23 cellular contexts compared by ENCODE assay signal in the genomic region with DNA sequence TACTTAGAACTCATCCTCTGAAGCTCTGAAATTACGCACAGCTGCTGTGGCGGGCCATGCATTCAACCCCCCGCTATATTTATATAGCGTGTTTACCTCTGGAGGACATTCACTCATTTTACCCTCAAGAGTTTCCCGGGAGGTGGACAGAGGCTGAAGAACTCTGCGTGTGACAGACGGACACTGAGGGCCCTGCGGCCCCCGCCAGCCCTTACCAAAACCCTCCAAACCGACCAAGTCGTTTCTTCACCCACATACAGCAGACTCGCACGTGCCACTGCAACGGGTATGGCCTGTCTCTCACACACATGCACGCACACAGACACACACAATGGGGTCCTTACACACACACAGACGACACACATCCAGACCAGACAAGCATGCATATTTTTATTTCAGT.
DNase-seq lines count a peak whose midpoint lies in the region; ATAC-seq, FAIRE-seq and TF ChIP-seq lines count a peak whose summit lies in the region.
"Had no signal": no experiment of that assay in that cellular context is flagged by ENCODE, and none has a peak within 500 bp of the region (broad histone marks: within the 10 kb centered on the region; RNA-seq: fewer than 3 reads in every experiment).

No MANE protein-coding gene starts in this region.

- H3K9me1 ChIP-seq in IMR-90 (ENCODE audit: insufficient read depth, low read length), result peaks cover 41% of the 10 kb centered on the region

- no peak for DNase-seq in IMR-90
- no peak for DNase-seq in H1 (ENCODE audit: low read depth in 1 of 2, low spot score in 2 of 2)
- DNase-seq in mesenchymal stem cell, result peak; percentile 71
- no peak for DNase-seq in sigmoid colon
- DNase-seq in D721Med (ENCODE audit: insufficient read length, low spot score), result no peak
- DNase-seq in activated naive CD8-positive, alpha-beta T cell treated with anti-CD3 and anti-CD28 coated beads, Interleukin-2, amount 50 U/mL, for 24 hours, result no peak
- no peak for DNase-seq in CD8-positive, alpha-beta memory T cell
- DNase-seq: AML-193; Calu3; CD4-positive, alpha-beta T cell; DMS 273 treated with DMSO at 0.1 percent for 48 hours; DMS53; DND-41; EL; GM23248 had no signal

- TF ChIP-seq CTCF in IMR-90 (conservative IDR thresholded peaks at IDR 0.05; ENCODE audit: low read depth, low read length) (no peak), H1 (IDR thresholded peaks at IDR 0.05; ENCODE audit: control extremely low read depth in 1 of 3, insufficient read depth in 1 of 3, low read depth in 1 of 3, low read length in 3 of 3) (no peak), sigmoid colon (IDR thresholded peaks at IDR 0.05) (no peak), D721Med (IDR thresholded peaks at IDR 0.05; ENCODE audit: insufficient read depth, missing control alignments) (no peak)

- H3K4me2 ChIP-seq in IMR-90 (ENCODE audit: low read depth, low read length), result peak overlapping the region; percentile 3; the same call in 1 of the 2 replicates
- H3K4me2 ChIP-seq in H1 (ENCODE audit: insufficient read depth in 1 of 2, low read depth in 2 of 2, low read length in 2 of 2), result no peak overlapping the region
- no peak overlapping the region for H3K4me2 ChIP-seq in mesenchymal stem cell (ENCODE audit: low read length, poor library complexity, severe bottlenecking)
- H3K4me2 ChIP-seq: A549 had no signal

- H3K9me3 Mint-ChIP-seq in activated naive CD8-positive, alpha-beta T cell treated with anti-CD3 and anti-CD28 coated beads, Interleukin-2, amount 50 U/mL, for 24 hours, result no peaks in the 10 kb centered on the region
- H3K9me3 Mint-ChIP-seq in CD8-positive, alpha-beta memory T cell, result peaks cover 0 to 4% (median 0%) of the 10 kb centered on the region in 5 donors
- H3K9me3 Mint-ChIP-seq: CD4-positive, alpha-beta T cell had no signal

- WGBS in IMR-90 (ENCODE audit: extremely low coverage in 2 of 2, insufficient read length in 1 of 2), 2 experiments, result 66% methylated on average over 11 of the region's 16 CpGs; no CpG with 5 or more reads in 1 of the 2 experiments
- 84% methylated on average over 16 of the region's 16 CpGs; no CpG with 5 or more reads in 1 of the 2 experiments for WGBS in H1 (ENCODE audit: extremely low coverage in 1 of 2, insufficient coverage in 1 of 2, insufficient read length in 1 of 2, insufficient replicate concordance in 2 of 2, low coverage in 1 of 2, low lambda C conversion rate in 2 of 2, missing lambda C conversion rate in 1 of 2), 2 experiments
- 46% methylated on average over 16 of the region's 16 CpGs for WGBS in mesenchymal stem cell
- WGBS in sigmoid colon, 2 donors, result 59 to 67% methylated on average over 16 of the region's 16 CpGs

- no peaks in the 10 kb centered on the region for H3K36me3 Mint-ChIP-seq in activated naive CD8-positive, alpha-beta T cell treated with anti-CD3 and anti-CD28 coated beads, Interleukin-2, amount 50 U/mL, for 24 hours (ENCODE audit: low read depth)
- no peaks in the 10 kb centered on the region for H3K36me3 Mint-ChIP-seq in CD8-positive, alpha-beta memory T cell

- H4K91ac ChIP-seq in IMR-90 (ENCODE audit: insufficient read depth, low read depth, low read length) (peak overlapping the region; percentile 100), H1 (replicated peaks; ENCODE audit: insufficient read length, low read length) (no peak overlapping the region), mesenchymal stem cell (ENCODE audit: low read length) (peak overlapping the region; percentile 84)

- H2AK5ac ChIP-seq in IMR-90 (ENCODE audit: low read depth, low read length), result peak overlapping the region; percentile 96
- no peak overlapping the region for H2AK5ac ChIP-seq in H1 (ENCODE audit: low read depth, low read length)
- H2AK5ac ChIP-seq in mesenchymal stem cell (ENCODE audit: low read length, severe bottlenecking), result no peak overlapping the region

- POLR2A ChIA-PET in IMR-90 (lab: Charles Lee; ENCODE audit: unreplicated experiment) (no interaction called here), H1 (lab: Charles Lee; ENCODE audit: partially characterized antibody) (no interaction called here)
- POLR2A ChIA-PET in CD8-positive, alpha-beta memory T cell (lab: Charles Lee), result no interaction called here

- H3K23me2 ChIP-seq in H1 (ENCODE audit: low read depth, low read length), result no peaks in the 10 kb centered on the region; the same call in 1 of the 2 replicates

- peak overlapping the region; percentile 77 for H3K56ac ChIP-seq in IMR-90 (ENCODE audit: extremely low read depth, insufficient read depth, low read length)
- H3K56ac ChIP-seq in H1 (replicated peaks; ENCODE audit: insufficient read length, low read depth, low read length), result no peak overlapping the region

- H4K5ac ChIP-seq in IMR-90 (ENCODE audit: low read depth, low read length) (peak overlapping the region; percentile 79), H1 (ENCODE audit: insufficient read length, low read depth, low read length) (no peak overlapping the region)

- H3K9me3 ChIP-seq in IMR-90 (ENCODE audit: control insufficient read depth, insufficient read depth, low read length) (no peaks in the 10 kb centered on the region), H1 (ENCODE audit: insufficient read depth in 2 of 2, low read depth in 1 of 2, low read length in 1 of 2) (no peaks in the 10 kb centered on the region), mesenchymal stem cell (ENCODE audit: control insufficient read depth, low read length) (no peaks in the 10 kb centered on the region), sigmoid colon (no peaks in the 10 kb centered on the region)
- H3K9me3 ChIP-seq in CD8-positive, alpha-beta memory T cell (ENCODE audit: low read length), result no peaks in the 10 kb centered on the region
- H3K9me3 ChIP-seq: A549 had no signal

- H3K4me3 ChIP-seq in IMR-90 (ENCODE audit: insufficient read depth, low read depth, low read length) (no peak overlapping the region), H1 (ENCODE audit: extremely low read depth in 1 of 4, insufficient read depth in 2 of 4, low read depth in 3 of 4, low read length in 4 of 4) (no peak overlapping the region), mesenchymal stem cell (ENCODE audit: insufficient read depth in 1 of 2, low read depth in 1 of 2, low read length in 2 of 2) (no peak overlapping the region), sigmoid colon (no peak overlapping the region)
- no peak overlapping the region for H3K4me3 ChIP-seq in CD8-positive, alpha-beta memory T cell (ENCODE audit: low read length)
- H3K4me3 ChIP-seq: A549, GM23248 had no signal

- H3K27me3 ChIP-seq in IMR-90 (ENCODE audit: control insufficient read depth, insufficient read depth, low read length) (no peaks in the 10 kb centered on the region), H1 (replicated peaks in 1 of 4; ENCODE audit: control insufficient read depth in 3 of 4, extremely low read depth in 1 of 4, insufficient read depth in 3 of 4, low read length in 3 of 4) (peaks cover 12 to 34% (median 31%) of the 10 kb centered on the region in 4 experiments), mesenchymal stem cell (ENCODE audit: control insufficient read depth in 1 of 2, insufficient read depth in 1 of 2, low read length in 2 of 2) (peaks cover 66 to 100% of the 10 kb centered on the region in 2 experiments), sigmoid colon (no peaks in the 10 kb centered on the region)
- peaks cover 9% of the 10 kb centered on the region for H3K27me3 ChIP-seq in CD8-positive, alpha-beta memory T cell (ENCODE audit: insufficient read depth, low read length, poor library complexity, severe bottlenecking)

- H2BK5ac ChIP-seq in IMR-90 (ENCODE audit: low read depth, low read length, poor library complexity, severe bottlenecking), result peak overlapping the region; percentile 91
- H2BK5ac ChIP-seq in H1 (ENCODE audit: low read depth, low read length), result no peak overlapping the region
- no peak overlapping the region for H2BK5ac ChIP-seq in mesenchymal stem cell (ENCODE audit: low read depth, low read length, poor library complexity, severe bottlenecking)

- TF ChIP-seq POLR2A in IMR-90 (IDR thresholded peaks at IDR 0.05; ENCODE audit: low read depth, low read length) (no peak), H1 (IDR thresholded peaks at IDR 0.05; ENCODE audit: control extremely low read depth in 1 of 2, low read depth in 2 of 2, low read length in 2 of 2) (no peak), sigmoid colon (IDR thresholded peaks at IDR 0.05) (no peak)

- H3K27ac ChIP-seq in IMR-90 (ENCODE audit: insufficient read depth, low read length) (peak overlapping the region; percentile 56), H1 (ENCODE audit: low read depth, low read length) (no peak overlapping the region), mesenchymal stem cell (ENCODE audit: low read length, poor library complexity, severe bottlenecking) (no peak overlapping the region), sigmoid colon (peak overlapping the region in 3 of 4 donors; percentile 57 to 66 (median 65))
- H3K27ac ChIP-seq in CD8-positive, alpha-beta memory T cell (ENCODE audit: low read depth, low read length), result no peak overlapping the region
- H3K27ac ChIP-seq: 22Rv1, A549, C4-2B, GM23248 had no signal

- CTCF ChIA-PET in IMR-90 (lab: Yijun Ruan, JAX), result interaction anchor here (1.1 kb wide), 1 partner anchor 42 kb away, joined by 5 read pairs; no protein-coding TSS in a partner anchor
- CTCF ChIA-PET in H1 (lab: Charles Lee; ENCODE audit: partially characterized antibody), result no interaction called here
- CTCF ChIA-PET in CD8-positive, alpha-beta memory T cell (lab: Charles Lee), result no interaction called here

- TF ChIP-seq RAD21 in IMR-90 (IDR thresholded peaks at IDR 0.05; ENCODE audit: low read length), result no peak
- TF ChIP-seq RAD21 in H1 (IDR thresholded peaks at IDR 0.05 in 1 of 2, conservative IDR thresholded peaks at IDR 0.05 in 1 of 2; ENCODE audit: low read depth in 2 of 2, low read length in 2 of 2), result no peak

- peak overlapping the region; percentile 89 for H2AK9ac ChIP-seq in IMR-90 (replicated peaks; ENCODE audit: low read depth, low read length, poor library complexity)

- intact Hi-C loops in IMR-90 (cut with micrococcal nuclease) (loop anchor here (2.0 kb wide), 1 partner anchor 35 kb away; no protein-coding TSS in a partner anchor), sigmoid colon (cut with DNase I) (no loop called here)

- H2BK120ac ChIP-seq in IMR-90 (ENCODE audit: low read depth, low read length) (peak overlapping the region; percentile 100), H1 (replicated peaks; ENCODE audit: low read depth, low read length) (no peak overlapping the region), mesenchymal stem cell (ENCODE audit: low read depth, low read length) (peak overlapping the region; percentile 89)

- ATAC-seq in IMR-90 (ENCODE audit: low read depth), result no peak
- no peak for ATAC-seq in activated naive CD8-positive, alpha-beta T cell treated with anti-CD3 and anti-CD28 coated beads, Interleukin-2, amount 50 U/mL, for 24 hours
- no peak for ATAC-seq in GM18858 (IDR thresholded peaks at IDR 0.05; ENCODE audit: unreplicated experiment)
- ATAC-seq: A549, HepG2 had no signal

- no peaks in the 10 kb centered on the region for H3K4me1 Mint-ChIP-seq in activated naive CD8-positive, alpha-beta T cell treated with anti-CD3 and anti-CD28 coated beads, Interleukin-2, amount 50 U/mL, for 24 hours
- no peaks in the 10 kb centered on the region for H3K4me1 Mint-ChIP-seq in CD8-positive, alpha-beta memory T cell

- peak overlapping the region; percentile 98 for H2BK15ac ChIP-seq in IMR-90 (ENCODE audit: low read depth, low read length)
- no peak overlapping the region for H2BK15ac ChIP-seq in H1 (ENCODE audit: low read length)
- peak overlapping the region; percentile 94 for H2BK15ac ChIP-seq in mesenchymal stem cell (ENCODE audit: low read depth, poor library complexity, severe bottlenecking)

- H3K79me1 ChIP-seq in IMR-90 (ENCODE audit: low read depth in 1 of 2, low read length in 2 of 2) (peaks cover 8 to 57% of the 10 kb centered on the region in 2 experiments; a peak in 3 of 4 replicates), H1 (ENCODE audit: low read depth, low read length) (no peaks in the 10 kb centered on the region), mesenchymal stem cell (replicated peaks; ENCODE audit: low read length, poor library complexity, severe bottlenecking) (no peaks in the 10 kb centered on the region)

- H3K18ac ChIP-seq in IMR-90 (ENCODE audit: low read depth, low read length) (peak overlapping the region; percentile 78), H1 (ENCODE audit: extremely low read depth, low read length) (no peak overlapping the region), mesenchymal stem cell (ENCODE audit: low read depth in 1 of 2, low read length in 2 of 2) (peak overlapping the region; percentile 84 to 100)

- FAIRE-seq in H1 (lab: Jason Lieb, UNC), result no peak
- FAIRE-seq in D721Med (lab: Jason Lieb, UNC), result no peak
- FAIRE-seq: A549, G401.6, GM12891, H54, HepG2 had no signal

- no peaks in the 10 kb centered on the region for H3K79me2 ChIP-seq in H1 (ENCODE audit: control insufficient read depth in 1 of 2, insufficient read depth in 2 of 2, low read length in 2 of 2)

- H2BK20ac ChIP-seq in IMR-90 (ENCODE audit: low read depth, low read length), result peak overlapping the region; percentile 99
- peak overlapping the region; percentile 90; the same call in 1 of the 2 replicates for H2BK20ac ChIP-seq in H1 (ENCODE audit: low read length)

- peak overlapping the region; percentile 71; the same call in 1 of the 2 replicates for H2BK12ac ChIP-seq in H1 (ENCODE audit: low read depth, low read length)
- H2BK12ac ChIP-seq in mesenchymal stem cell (ENCODE audit: low read length in 2 of 2), result peak overlapping the region; percentile 22 to 100

- H3K4me1 ChIP-seq in IMR-90 (ENCODE audit: control insufficient read depth, insufficient read depth, low read length), result peaks cover 46% of the 10 kb centered on the region
- H3K4me1 ChIP-seq in H1 (replicated peaks in 1 of 4; ENCODE audit: control insufficient read depth in 3 of 4, insufficient read depth in 4 of 4, low read length in 3 of 4), result peaks cover 0 to 10% (median 5%) of the 10 kb centered on the region in 4 experiments; a peak in 6 of 7 replicates
- no peaks in the 10 kb centered on the region for H3K4me1 ChIP-seq in mesenchymal stem cell (ENCODE audit: control insufficient read depth, insufficient read depth, low read depth, low read length)
- peaks cover 0 to 39% (median 33%) of the 10 kb centered on the region in 4 donors for H3K4me1 ChIP-seq in sigmoid colon
- H3K4me1 ChIP-seq in CD8-positive, alpha-beta memory T cell (ENCODE audit: insufficient read depth, low read length), result no peaks in the 10 kb centered on the region
- H3K4me1 ChIP-seq: A549 had no signal

- peaks cover 78% of the 10 kb centered on the region for H3K27me3 Mint-ChIP-seq in activated naive CD8-positive, alpha-beta T cell treated with anti-CD3 and anti-CD28 coated beads, Interleukin-2, amount 50 U/mL, for 24 hours
- H3K27me3 Mint-ChIP-seq in CD8-positive, alpha-beta memory T cell, result peaks cover 37 to 89% of the 10 kb centered on the region in 2 donors

- H3K4me3 Mint-ChIP-seq in activated naive CD8-positive, alpha-beta T cell treated with anti-CD3 and anti-CD28 coated beads, Interleukin-2, amount 50 U/mL, for 24 hours, result no peak overlapping the region
- no peak overlapping the region for H3K4me3 Mint-ChIP-seq in CD8-positive, alpha-beta memory T cell
- H3K4me3 Mint-ChIP-seq: CD4-positive, alpha-beta T cell had no signal

- no peaks in the 10 kb centered on the region for H4K20me1 ChIP-seq in IMR-90 (ENCODE audit: insufficient read depth, low read length)
- H4K20me1 ChIP-seq in H1 (replicated peaks in 1 of 2; ENCODE audit: control insufficient read depth in 1 of 2, insufficient read depth in 2 of 2, low read length in 2 of 2), result no peaks in the 10 kb centered on the region

- no peak for TF ChIP-seq EP300 in H1 (IDR thresholded peaks at IDR 0.05; ENCODE audit: borderline replicate concordance in 1 of 2, low read depth in 2 of 2, low read length in 2 of 2)
- TF ChIP-seq EP300 in sigmoid colon (IDR thresholded peaks at IDR 0.05), result no peak

- H3K36me3 ChIP-seq in IMR-90 (ENCODE audit: control insufficient read depth, insufficient read depth, low read length) (no peaks in the 10 kb centered on the region), H1 (ENCODE audit: control insufficient read depth in 2 of 4, insufficient read depth in 4 of 4, low read length in 3 of 4) (no peaks in the 10 kb centered on the region), mesenchymal stem cell (ENCODE audit: control insufficient read depth in 1 of 2, insufficient read depth in 2 of 2, low read depth in 1 of 2, low read length in 2 of 2) (no peaks in the 10 kb centered on the region), sigmoid colon (no peaks in the 10 kb centered on the region)
- H3K36me3 ChIP-seq in CD8-positive, alpha-beta memory T cell (ENCODE audit: insufficient read depth, low read length), result no peaks in the 10 kb centered on the region

- H2AFZ ChIP-seq in IMR-90 (replicated peaks; ENCODE audit: low read length, poor library complexity) (peak overlapping the region; percentile 79), H1 (ENCODE audit: low read length) (no peak overlapping the region), mesenchymal stem cell (ENCODE audit: low read depth, low read length) (no peak overlapping the region)
- H2AFZ ChIP-seq: GM23248 had no signal

- in situ Hi-C loops in IMR-90 (cut with MboI; ENCODE audit: low sequenced_read_pairs), result loop anchor here (10.0 kb wide), 1 partner anchor 69 kb away; no protein-coding TSS in a partner anchor

- H3K23ac ChIP-seq in IMR-90 (ENCODE audit: low read depth, low read length) (peak overlapping the region; percentile 95), H1 (ENCODE audit: insufficient read length) (no peak overlapping the region), mesenchymal stem cell (ENCODE audit: low read length in 2 of 2) (peak overlapping the region in 1 of 2 experiments; percentile 98)

- H3K14ac ChIP-seq in IMR-90 (replicated peaks; ENCODE audit: low read depth, low read length), result peak overlapping the region; percentile 97
- no peak overlapping the region for H3K14ac ChIP-seq in H1 (ENCODE audit: insufficient read length)
- peak overlapping the region in 1 of 2 experiments; percentile 98 for H3K14ac ChIP-seq in mesenchymal stem cell (ENCODE audit: low read length in 2 of 2)

- no peak overlapping the region for H3K27ac Mint-ChIP-seq in activated naive CD8-positive, alpha-beta T cell treated with anti-CD3 and anti-CD28 coated beads, Interleukin-2, amount 50 U/mL, for 24 hours
- no peak overlapping the region for H3K27ac Mint-ChIP-seq in CD8-positive, alpha-beta memory T cell
- H3K27ac Mint-ChIP-seq: CD4-positive, alpha-beta T cell had no signal

- BruUV-seq in IMR-90 (replicated peaks; lab: Mats Ljungman, UMichigan), result no TSS peak

- dilution Hi-C loops in IMR-90 (cut with HindIII; ENCODE audit: low sequenced_read_pairs, unreplicated experiment), result no loop called here

- H4K8ac ChIP-seq in IMR-90 (ENCODE audit: low read depth in 2 of 2, low read length in 2 of 2) (peak overlapping the region; percentile 53 to 97), H1 (ENCODE audit: extremely low read depth, insufficient read depth, low read length) (no peak overlapping the region; the same call in 1 of the 2 replicates), mesenchymal stem cell (ENCODE audit: low read length) (peak overlapping the region; percentile 14)

- H3K9ac ChIP-seq in IMR-90 (ENCODE audit: low read depth, low read length), result peak overlapping the region; percentile 48
- H3K9ac ChIP-seq in H1 (replicated peaks in 1 of 4; ENCODE audit: extremely low read depth in 1 of 4, low read depth in 3 of 4, low read length in 3 of 4), result no peak overlapping the region
- H3K9ac ChIP-seq in mesenchymal stem cell (ENCODE audit: low read length), result no peak overlapping the region
- H3K9ac ChIP-seq: GM23248 had no signal

- peak overlapping the region; percentile 99 for H3K4ac ChIP-seq in IMR-90 (ENCODE audit: low read depth, low read length)
- peak overlapping the region; percentile 57 for H3K4ac ChIP-seq in H1 (replicated peaks; ENCODE audit: insufficient read length, low read depth, low read length)
- H3K4ac ChIP-seq in mesenchymal stem cell (ENCODE audit: low read depth in 1 of 2, low read length in 2 of 2), result peak overlapping the region; percentile 3 to 99

Comparison
In these comparisons a context has a peak if more than half of its experiments do, and no peak if none do; other contexts are left out.
1. H3K27ac ChIP-seq: peak in IMR-90 (single experiment) and sigmoid colon (3 of 4); none in H1 (single experiment), mesenchymal stem cell (single experiment) and CD8-positive, alpha-beta memory T cell (single experiment).
2. Peak in every context shown above with its lines, with median percentiles within 50 percentile points of each other: H3K4ac ChIP-seq.